8 cellular contexts compared by ENCODE assay signal in genomic region chr12:132413931-132414588, GRCh38.
DNase-seq lines count a peak whose midpoint lies in the region; ATAC-seq and TF ChIP-seq lines count a peak whose summit lies in the region.

No MANE protein-coding gene starts in this region.

- no peaks in the 10 kb centered on the region for H3K36me3 ChIP-seq in BJ (ENCODE audit: control insufficient read depth, insufficient read depth, low read length)
- no peaks in the 10 kb centered on the region for H3K36me3 ChIP-seq in H7 (replicated peaks; ENCODE audit: control insufficient read depth, insufficient read depth, low read length)
- H3K36me3 ChIP-seq in left lung: no peaks in the 10 kb centered on the region

- no peaks in the 10 kb centered on the region for H3K36me3 Mint-ChIP-seq in activated naive CD4-positive, alpha-beta T cell treated with anti-CD3 and anti-CD28 coated beads, Interleukin-2, amount 50 U/mL, for 72 hours

- CTCF ChIA-PET in BJ (lab: Yijun Ruan, JAX): interaction anchor here (0.8 to 4.7 kb wide), 33 partner anchors 9 to 286 kb away, joined by 3 to 102 read pairs (median 7); partner anchors contain the start of genes LRCOL1 and P2RX2

- no peak overlapping the region for H3K4me3 ChIP-seq in BJ (ENCODE audit: low read depth, low read length)
- no peak overlapping the region for H3K4me3 ChIP-seq in H7 (ENCODE audit: insufficient read depth, low read depth, low read length)
- H3K4me3 ChIP-seq in left lung: no peak overlapping the region

- H3K9me3 Mint-ChIP-seq in activated naive CD4-positive, alpha-beta T cell treated with anti-CD3 and anti-CD28 coated beads, Interleukin-2, amount 50 U/mL, for 72 hours: no peaks in the 10 kb centered on the region

- H3K9me3 ChIP-seq in left lung: no peaks in the 10 kb centered on the region

- no peak for DNase-seq in BJ (ENCODE audit: low read depth)
- peak; percentile 94 for DNase-seq in H7
- DNase-seq in activated naive CD4-positive, alpha-beta T cell treated with anti-CD3 and anti-CD28 coated beads, Interleukin-2, amount 50 U/mL, for 72 hours (ENCODE audit: low spot score in 2 of 2): peak in 1 of 2 donors; percentile 38
- DNase-seq in left lung: no peak
- no peak for DNase-seq in posterior vena cava (ENCODE audit: low spot score)
- DNase-seq in Kasumi-1 (lab: John Stamatoyannopoulos, UW): no peak

- H3K27ac ChIP-seq in left lung: no peak overlapping the region

- peaks cover 0 to 6% of the 10 kb centered on the region in 2 donors for H3K4me1 ChIP-seq in left lung

- intact Hi-C loops in left lung (cut with DNase I) (no loop called here), posterior vena cava (cut with DNase I) (loop anchor here (5.0 to 10.0 kb wide), 2 partner anchors 111 to 193 kb away; no protein-coding TSS in a partner anchor)

- ATAC-seq in activated naive CD4-positive, alpha-beta T cell treated with anti-CD3 and anti-CD28 coated beads, Interleukin-2, amount 50 U/mL, for 72 hours: peak; percentile 30 to 46
- peak; percentile 12 for ATAC-seq in left lung
- no peak for ATAC-seq in HG02852 (IDR thresholded peaks at IDR 0.05; ENCODE audit: unreplicated experiment)
- no peak for ATAC-seq in GM18502 (IDR thresholded peaks at IDR 0.05; ENCODE audit: poor library complexity, unreplicated experiment)

- H3K27me3 ChIP-seq in BJ (ENCODE audit: control insufficient read depth, insufficient read depth, low read length): peaks cover 4% of the 10 kb centered on the region; the same call in 1 of the 2 replicates
- peaks cover 7% of the 10 kb centered on the region; the same call in 1 of the 2 replicates for H3K27me3 ChIP-seq in H7 (ENCODE audit: control insufficient read depth, insufficient read depth, low read length)
- peaks cover 0 to 73% of the 10 kb centered on the region in 2 donors for H3K27me3 ChIP-seq in left lung

- POLR2A ChIA-PET in BJ (lab: Charles Lee): no interaction called here

- peak; percentile 63 for TF ChIP-seq CTCF in BJ (IDR thresholded peaks at IDR 0.05; ENCODE audit: insufficient read depth, low read depth, low read length)
- TF ChIP-seq CTCF in left lung (IDR thresholded peaks at IDR 0.05): peak in 1 of 2 donors; percentile 13

- no peak overlapping the region for H3K27ac Mint-ChIP-seq in activated naive CD4-positive, alpha-beta T cell treated with anti-CD3 and anti-CD28 coated beads, Interleukin-2, amount 50 U/mL, for 72 hours

Comparison
In these comparisons a context has a peak if more than half of its experiments do, and no peak if none do; other contexts are left out.
1. ATAC-seq: peak in activated naive CD4-positive, alpha-beta T cell treated with anti-CD3 and anti-CD28 coated beads, Interleukin-2, amount 50 U/mL, for 72 hours (2 of 2) and left lung (single experiment); none in HG02852 (single experiment) and GM18502 (single experiment).
2. intact Hi-C loops: an anchor here in posterior vena cava (5.0 to 10.0 kb wide); none called in left lung.